ENCODE assay signal across 17 cellular contexts in genomic region chr1:100642826-100643225, GRCh38.
A peak's percentile ranks its signal among the peaks of the same experiment; 100 is the strongest.
DNase-seq lines count a peak whose midpoint lies in the region; FAIRE-seq lines count a peak whose summit lies in the region.
"Had no signal": no experiment of that assay in that cellular context is flagged by ENCODE, and none has a peak within 500 bp of the region (broad histone marks: within the 10 kb centered on the region; RNA-seq: fewer than 3 reads in every experiment).

No MANE protein-coding gene starts in this region.

- H3K4me1 ChIP-seq in ACC112 (ENCODE audit: control insufficient read depth, insufficient read depth, low read length, unreplicated experiment) (peaks cover 29% of the 10 kb centered on the region), small intestine (ENCODE audit: control insufficient read depth in 2 of 2, insufficient read depth in 1 of 2, low read depth in 1 of 2, low read length in 1 of 2) (no peaks in the 10 kb centered on the region)

- peak; percentile 45 for DNase-seq in RCC 7860 (ENCODE audit: low spot score)
- DNase-seq in glomerular visceral epithelial cell (ENCODE audit: extremely low spot score) = peak; percentile 60
- peak; percentile 91 for DNase-seq in renal cortical epithelial cell (ENCODE audit: low read depth)
- no peak for DNase-seq in SW480 (ENCODE audit: low spot score)
- no peak for DNase-seq in small intestine
- DNase-seq in activated gamma-delta T cell treated with Interleukin-2 at 50 U/mL for 16 hours = no peak
- DNase-seq: CD4-positive, alpha-beta T cell; DMS153; GF-D8; GM23248; KG1; MV-4-11; NCI-H1694 treated with DMSO at 0.1 percent for 48 hours; NCI-H748 treated with DMSO at 0.1 percent for 48 hours; Right ventricle myocardium superior had no signal

- no peaks in the 10 kb centered on the region for H3K9me3 ChIP-seq in small intestine (ENCODE audit: control insufficient read depth, low read depth)

- no peak overlapping the region for H2AFZ ChIP-seq in ACC112 (ENCODE audit: low read length, unreplicated experiment)
- H2AFZ ChIP-seq: GM23248 had no signal

- H3K4me3 ChIP-seq in ACC112 (ENCODE audit: low read depth, low read length) (peak overlapping the region; percentile 40; the same call in 1 of the 2 replicates), small intestine (ENCODE audit: low read depth in 1 of 2, low read length in 2 of 2) (no peak overlapping the region)
- H3K4me3 ChIP-seq: GM23248 had no signal

- H3K27ac ChIP-seq in ACC112 (ENCODE audit: low read depth, low read length) = peak overlapping the region; percentile 69
- no peak overlapping the region for H3K27ac ChIP-seq in small intestine (ENCODE audit: low read depth in 1 of 2, low read length in 1 of 2)
- H3K27ac ChIP-seq: GM23248 had no signal

- H3K27me3 ChIP-seq in ACC112 (ENCODE audit: insufficient read depth, low read length) (no peaks in the 10 kb centered on the region), small intestine (ENCODE audit: control insufficient read depth in 2 of 2, insufficient read depth in 2 of 2, low read length in 2 of 2) (no peaks in the 10 kb centered on the region)

- no peaks in the 10 kb centered on the region for H3K79me2 ChIP-seq in ACC112 (ENCODE audit: control insufficient read depth, insufficient read depth, low read length, unreplicated experiment)

- no peaks in the 10 kb centered on the region for H3K36me3 ChIP-seq in ACC112 (ENCODE audit: insufficient read depth, low read length)
- H3K36me3 ChIP-seq in small intestine (ENCODE audit: control insufficient read depth in 2 of 2, insufficient read depth in 2 of 2, low read length in 2 of 2) = no peaks in the 10 kb centered on the region

- WGBS in small intestine, 3 donors = 52 to 68% (median 65%) methylated on average over 2 of the region's 2 CpGs

- FAIRE-seq in RCC 7860 (lab: Jason Lieb, UNC) (peak; percentile 44), small intestine (lab: Jason Lieb, UNC) (no peak)
- FAIRE-seq: GM19239 had no signal

Comparison
In these comparisons a context has a peak if more than half of its experiments do, and no peak if none do; other contexts are left out.
1. DNase-seq: peak in RCC 7860 (single experiment), glomerular visceral epithelial cell (single experiment) and renal cortical epithelial cell (single experiment); none in SW480 (single experiment), small intestine (single experiment) and activated gamma-delta T cell treated with Interleukin-2 at 50 U/mL for 16 hours (single experiment).